8 cellular contexts compared by ENCODE assay signal in genomic region chr1:234722904-234723588, GRCh38.
DNase-seq lines count a peak whose midpoint lies in the region; ATAC-seq and TF ChIP-seq lines count a peak whose summit lies in the region.

No MANE protein-coding gene starts in this region.

- H3K4me3 ChIP-seq in retinal pigment epithelial cell (ENCODE audit: low read length) = peak overlapping the region; percentile 30

- no peak for TF ChIP-seq CTCF in retinal pigment epithelial cell (conservative IDR thresholded peaks at IDR 0.05; ENCODE audit: low read depth, low read length)

- DNase-seq in HS-27A (ENCODE audit: low read depth) (peak; percentile 58), left ventricle myocardium superior (peak; percentile 69), retinal pigment epithelial cell (ENCODE audit: low read depth) (peak; percentile 80), retina (no peak)
- DNase-seq in activated naive CD8-positive, alpha-beta T cell treated with anti-CD3 and anti-CD28 coated beads, Interleukin-2, amount 50 U/mL, for 24 hours = peak; percentile 69

- H3K4me3 Mint-ChIP-seq in activated naive CD8-positive, alpha-beta T cell treated with anti-CD3 and anti-CD28 coated beads, Interleukin-2, amount 50 U/mL, for 24 hours = peak overlapping the region; percentile 76

- intact Hi-C loops in left ventricle myocardium superior (cut with micrococcal nuclease) = loop anchor here (5.0 to 10.0 kb wide), 2 partner anchors 111 to 352 kb away; partner anchors contain the start of gene IRF2BP2

- H3K9me3 Mint-ChIP-seq in activated naive CD8-positive, alpha-beta T cell treated with anti-CD3 and anti-CD28 coated beads, Interleukin-2, amount 50 U/mL, for 24 hours = no peaks in the 10 kb centered on the region

- no peaks in the 10 kb centered on the region for H3K27me3 Mint-ChIP-seq in activated naive CD8-positive, alpha-beta T cell treated with anti-CD3 and anti-CD28 coated beads, Interleukin-2, amount 50 U/mL, for 24 hours

- no peaks in the 10 kb centered on the region for H3K36me3 Mint-ChIP-seq in activated naive CD8-positive, alpha-beta T cell treated with anti-CD3 and anti-CD28 coated beads, Interleukin-2, amount 50 U/mL, for 24 hours (ENCODE audit: low read depth)

- H3K27ac Mint-ChIP-seq in activated naive CD8-positive, alpha-beta T cell treated with anti-CD3 and anti-CD28 coated beads, Interleukin-2, amount 50 U/mL, for 24 hours = peak overlapping the region; percentile 98

- ATAC-seq in SK-N-SH treated with all-trans-retinoic acid at 6 μM for 48 hours = peak; percentile 22
- peak; percentile 70 for ATAC-seq in activated naive CD8-positive, alpha-beta T cell treated with anti-CD3 and anti-CD28 coated beads, Interleukin-2, amount 50 U/mL, for 24 hours
- peak; percentile 34 for ATAC-seq in left ventricle myocardium superior
- no peak for ATAC-seq in GM19463 (IDR thresholded peaks at IDR 0.05; ENCODE audit: unreplicated experiment)
- no peak for ATAC-seq in GM18873 (IDR thresholded peaks at IDR 0.05; ENCODE audit: low FRiP score, unreplicated experiment)

- H3K4me1 Mint-ChIP-seq in activated naive CD8-positive, alpha-beta T cell treated with anti-CD3 and anti-CD28 coated beads, Interleukin-2, amount 50 U/mL, for 24 hours = peaks cover 70% of the 10 kb centered on the region

TF ChIP-seq in SK-N-SH treated with all-trans-retinoic acid at 6 μM for 48 hours, 23 proteins besides CTCF, POLR2A, EP300 and RAD21:
- TF ChIP-seq POU6F1 (CRISPR knock-in tag; IDR thresholded peaks at IDR 0.05; ENCODE audit: borderline replicate concordance, low read depth) = no peak
- TF ChIP-seq ZC3H10 (CRISPR knock-in tag; IDR thresholded peaks at IDR 0.05) = no peak
- no peak for TF ChIP-seq TOX (CRISPR knock-in tag; IDR thresholded peaks at IDR 0.05; ENCODE audit: borderline replicate concordance)

Comparison
In these comparisons a context has a peak if more than half of its experiments do, and no peak if none do; other contexts are left out.
1. ATAC-seq: peak in SK-N-SH treated with all-trans-retinoic acid at 6 μM for 48 hours (single experiment), activated naive CD8-positive, alpha-beta T cell treated with anti-CD3 and anti-CD28 coated beads, Interleukin-2, amount 50 U/mL, for 24 hours (single experiment) and left ventricle myocardium superior (single experiment); none in GM19463 (single experiment) and GM18873 (single experiment).